1 cellular context compared by ENCODE assay signal in genomic region chr17:17966399-17966798, GRCh38.
A peak's percentile ranks its signal among the peaks of the same experiment; 100 is the strongest.
TF ChIP-seq lines count a peak whose summit lies in the region.

No MANE protein-coding gene starts in this region.

TF ChIP-seq in GM12878, 131 proteins besides CTCF, POLR2A, EP300 and RAD21:
- no peak for TF ChIP-seq CHD4 (IDR thresholded peaks at IDR 0.05)
- peak; percentile 33 for TF ChIP-seq SKIL (IDR thresholded peaks at IDR 0.05; ENCODE audit: low read depth, poor library complexity, severe bottlenecking)
- TF ChIP-seq PML (IDR thresholded peaks at IDR 0.05; ENCODE audit: low read length) = no peak
- no peak for TF ChIP-seq TBL1XR1 (IDR thresholded peaks at IDR 0.05; ENCODE audit: low read depth, low read length)
- no peak for TF ChIP-seq SMC3 (IDR thresholded peaks at IDR 0.05; ENCODE audit: borderline replicate concordance, low read length)
- TF ChIP-seq RFX5 (IDR thresholded peaks at IDR 0.05; ENCODE audit: low read depth, low read length) = no peak
- TF ChIP-seq FOXM1 (IDR thresholded peaks at IDR 0.05; ENCODE audit: low read depth, low read length) = 0 out of 2 replicates have a peak, but pooled peaks have one; percentile 14
- TF ChIP-seq ATF7 (IDR thresholded peaks at IDR 0.05; ENCODE audit: low read depth) = peak; percentile 54
- no peak for TF ChIP-seq ASH2L (IDR thresholded peaks at IDR 0.05; ENCODE audit: borderline replicate concordance, low read depth)
- no peak for TF ChIP-seq REST (IDR thresholded peaks at IDR 0.05; ENCODE audit: low read depth, low read length)
- TF ChIP-seq RBBP5 (conservative IDR thresholded peaks at IDR 0.05) = no peak
- no peak for TF ChIP-seq ZNF622 (IDR thresholded peaks at IDR 0.05)
- no peak for TF ChIP-seq CEBPZ (IDR thresholded peaks at IDR 0.05; ENCODE audit: low read depth, low read length)
- 0 out of 2 replicates have a peak, but pooled peaks have one; percentile 19 for TF ChIP-seq BCL11A (IDR thresholded peaks at IDR 0.05; ENCODE audit: low read depth, low read length)
- no peak for TF ChIP-seq TARDBP (IDR thresholded peaks at IDR 0.05; ENCODE audit: borderline replicate concordance)
- 0 out of 2 replicates have a peak, but pooled peaks have one; percentile 54 for TF ChIP-seq DPF2 (IDR thresholded peaks at IDR 0.05)
- no peak for TF ChIP-seq HDAC6 (IDR thresholded peaks at IDR 0.05; ENCODE audit: unreplicated experiment)
- peak; percentile 90 for TF ChIP-seq SMARCA5 (IDR thresholded peaks at IDR 0.05)
- TF ChIP-seq JUND (IDR thresholded peaks at IDR 0.05; ENCODE audit: low read depth, low read length) = no peak
- TF ChIP-seq PAX5 (IDR thresholded peaks at IDR 0.05; ENCODE audit: borderline replicate concordance, low read depth, low read length) = no peak
- TF ChIP-seq PKNOX1 (IDR thresholded peaks at IDR 0.05) = no peak
- TF ChIP-seq RUNX3 (IDR thresholded peaks at IDR 0.05; ENCODE audit: low read length) = peak; percentile 80; the same call in 1 of the 2 replicates
- TF ChIP-seq MEF2B (IDR thresholded peaks at IDR 0.05; ENCODE audit: partially characterized antibody, poor library complexity, severe bottlenecking) = peak; percentile 52
- TF ChIP-seq MTA2 (IDR thresholded peaks at IDR 0.05; ENCODE audit: low read depth) = peak; percentile 56
- no peak for TF ChIP-seq ZNF687 (IDR thresholded peaks at IDR 0.05)
- no peak for TF ChIP-seq POU2F2 (IDR thresholded peaks at IDR 0.05; ENCODE audit: borderline replicate concordance, low read depth, low read length)
- TF ChIP-seq IKZF2 (IDR thresholded peaks at IDR 0.05) = peak; percentile 35 to 69; a peak in 1 of 4 replicates
- TF ChIP-seq JUNB (IDR thresholded peaks at IDR 0.05) = peak; percentile 30; the same call in 1 of the 2 replicates
- TF ChIP-seq RB1 (IDR thresholded peaks at IDR 0.05; ENCODE audit: borderline replicate concordance) = no peak
- TF ChIP-seq TCF7 (IDR thresholded peaks at IDR 0.05; ENCODE audit: borderline replicate concordance) = peak; percentile 23; the same call in 1 of the 2 replicates
- peak; percentile 82 for TF ChIP-seq ZNF217 (IDR thresholded peaks at IDR 0.05)
- peak; percentile 66 for TF ChIP-seq RELB (IDR thresholded peaks at IDR 0.05; ENCODE audit: low read depth)
- no peak for TF ChIP-seq CHD2 (IDR thresholded peaks at IDR 0.05; ENCODE audit: borderline replicate concordance, low read depth, low read length)
- no peak for TF ChIP-seq SIX5 (IDR thresholded peaks at IDR 0.05; ENCODE audit: low read depth, low read length, severe bottlenecking)
- no peak for TF ChIP-seq SMAD1 (IDR thresholded peaks at IDR 0.05; ENCODE audit: low read depth, partially characterized antibody)
- no peak; the same call in 1 of the 2 replicates for TF ChIP-seq RAD51 (IDR thresholded peaks at IDR 0.05)
TF ChIP-seq in GM12878: peak in this region for 14.
